In the genomic region with DNA sequence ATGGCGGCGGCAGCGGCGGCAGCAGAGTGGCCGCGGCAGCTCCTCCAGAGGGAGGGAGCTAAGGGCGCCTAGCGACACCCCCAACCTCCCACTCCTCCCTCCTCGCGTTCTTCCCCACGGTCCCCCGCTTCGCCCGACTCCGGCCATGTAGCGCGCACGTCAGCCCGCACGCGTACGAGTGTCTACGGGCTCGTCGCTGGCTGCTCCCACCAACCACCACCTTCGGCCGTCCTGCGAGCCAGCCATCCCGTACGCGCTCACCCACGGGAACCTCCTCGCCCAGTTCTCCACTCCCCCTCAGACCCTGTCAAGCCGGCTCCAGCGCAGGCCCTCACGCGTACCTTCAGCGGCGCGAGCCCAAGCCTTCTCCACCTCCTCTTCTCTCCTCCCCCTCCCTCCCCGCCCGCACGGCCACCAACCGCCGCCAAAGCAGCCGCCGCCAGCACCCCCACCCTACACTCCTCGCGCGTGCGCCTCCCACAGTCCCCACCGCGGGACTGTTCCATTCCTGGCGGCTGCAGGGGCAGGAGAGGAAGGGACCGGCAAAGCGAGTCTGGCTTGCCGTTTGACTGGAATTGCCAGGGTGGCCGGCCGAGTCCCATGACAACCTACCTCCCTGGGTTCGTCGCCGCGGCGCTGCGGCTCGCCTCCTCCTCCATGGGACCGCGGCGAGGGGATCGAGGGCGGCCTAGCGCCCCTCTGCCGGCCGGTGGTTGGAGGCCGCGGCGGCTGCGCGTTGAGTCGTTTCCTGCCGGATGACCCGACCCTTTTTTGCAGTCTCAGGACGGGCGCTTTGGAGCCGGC, we compare ENCODE assay signal across 8 cellular contexts. TPM values are rescaled to one million over a fixed set of nuclear protein-coding genes. Genes with fewer than 3 reads are reported as not detected.
A peak's percentile ranks its signal among the peaks of the same experiment; 100 is the strongest.
DNase-seq lines count a peak whose midpoint lies in the region; ATAC-seq and TF ChIP-seq lines count a peak whose summit lies in the region.

Gene DAP3 (plus strand): TSS at position 774 of the 804 bp plus-strand sequence. CDS start 20,689 bp downstream, outside the sequence.
A gene with protein sequence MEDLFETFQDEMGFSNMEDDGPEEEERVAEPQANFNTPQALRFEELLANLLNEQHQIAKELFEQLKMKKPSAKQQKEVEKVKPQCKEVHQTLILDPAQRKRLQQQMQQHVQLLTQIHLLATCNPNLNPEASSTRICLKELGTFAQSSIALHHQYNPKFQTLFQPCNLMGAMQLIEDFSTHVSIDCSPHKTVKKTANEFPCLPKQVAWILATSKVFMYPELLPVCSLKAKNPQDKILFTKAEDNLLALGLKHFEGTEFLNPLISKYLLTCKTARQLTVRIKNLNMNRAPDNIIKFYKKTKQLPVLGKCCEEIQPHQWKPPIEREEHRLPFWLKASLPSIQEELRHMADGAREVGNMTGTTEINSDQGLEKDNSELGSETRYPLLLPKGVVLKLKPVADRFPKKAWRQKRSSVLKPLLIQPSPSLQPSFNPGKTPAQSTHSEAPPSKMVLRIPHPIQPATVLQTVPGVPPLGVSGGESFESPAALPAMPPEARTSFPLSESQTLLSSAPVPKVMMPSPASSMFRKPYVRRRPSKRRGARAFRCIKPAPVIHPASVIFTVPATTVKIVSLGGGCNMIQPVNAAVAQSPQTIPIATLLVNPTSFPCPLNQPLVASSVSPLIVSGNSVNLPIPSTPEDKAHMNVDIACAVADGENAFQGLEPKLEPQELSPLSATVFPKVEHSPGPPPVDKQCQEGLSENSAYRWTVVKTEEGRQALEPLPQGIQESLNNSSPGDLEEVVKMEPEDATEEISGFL (minus strand): TSS at position 457 of the 804 bp plus-strand sequence. CDS start 8,338 bp downstream, outside the sequence.

- H3K9me3 ChIP-seq in CD8-positive, alpha-beta memory T cell (ENCODE audit: low read length), result no peaks in the 10 kb centered on the region
- H3K9me3 ChIP-seq in ectodermal cell (ENCODE audit: control insufficient read depth, low read length) (no peaks in the 10 kb centered on the region), lung (ENCODE audit: control insufficient read depth in 2 of 2, insufficient read depth in 1 of 2, low read length in 1 of 2) (no peaks in the 10 kb centered on the region)

- H3K36me3 Mint-ChIP-seq in CD8-positive, alpha-beta memory T cell, result peaks cover 15 to 48% (median 20%) of the 10 kb centered on the region in 3 donors

- CTCF ChIA-PET in CD8-positive, alpha-beta memory T cell (lab: Charles Lee), result no interaction called here

- POLR2A ChIA-PET in CD8-positive, alpha-beta memory T cell (lab: Charles Lee), result no interaction called here

- peak within 1 kb of the TSS; percentile 95 to 100 (median 98) for H3K27ac Mint-ChIP-seq in CD8-positive, alpha-beta memory T cell

- peak within 1 kb of the TSS; percentile 87 for H3K4me3 ChIP-seq in CD8-positive, alpha-beta memory T cell (ENCODE audit: low read length)
- H3K4me3 ChIP-seq in ectodermal cell (ENCODE audit: insufficient read depth, low read depth, low read length) (peak within 1 kb of the TSS; percentile 93), lung (peak within 1 kb of the TSS; percentile 82)

- H3K4me3 Mint-ChIP-seq in CD8-positive, alpha-beta memory T cell, result peak within 1 kb of the TSS; percentile 96 to 100 (median 97)

- H3K4me1 ChIP-seq in CD8-positive, alpha-beta memory T cell (ENCODE audit: insufficient read depth, low read length), result peaks cover 24% of the 10 kb centered on the region
- H3K4me1 ChIP-seq in ectodermal cell (ENCODE audit: control insufficient read depth, insufficient read depth, low read length) (no peaks in the 10 kb centered on the region), lung (ENCODE audit: control insufficient read depth in 2 of 2, insufficient read depth in 2 of 2, low read length in 2 of 2) (peaks cover 6 to 8% of the 10 kb centered on the region in 2 donors)

- TF ChIP-seq CTCF in lung (IDR thresholded peaks at IDR 0.05; ENCODE audit: control extremely low read depth, extremely low read depth), result no peak

- ATAC-seq in GM19467 (IDR thresholded peaks at IDR 0.05; ENCODE audit: unreplicated experiment) (peak; percentile 64), lung (ENCODE audit: insufficient read depth, low FRiP score) (peak; percentile 95)

- no peaks in the 10 kb centered on the region for H3K36me3 ChIP-seq in CD8-positive, alpha-beta memory T cell (ENCODE audit: insufficient read depth, low read length)
- H3K36me3 ChIP-seq in ectodermal cell (ENCODE audit: control insufficient read depth, insufficient read depth, low read length) (peaks cover 21% of the 10 kb centered on the region), lung (ENCODE audit: control insufficient read depth in 2 of 2, insufficient read depth in 2 of 2, low read length in 2 of 2) (peaks cover 0 to 2% of the 10 kb centered on the region in 2 donors)

- 0% methylated on average over 85 of the region's 85 CpGs for whole genome bisulfite sequencing in ectodermal cell, 2 experiments
- WGBS in lung, 2 donors, result 0% methylated on average over 74 to 85 of the region's 85 CpGs

- H3K27me3 Mint-ChIP-seq in CD8-positive, alpha-beta memory T cell, result no peaks in the 10 kb centered on the region

- H3K4me1 Mint-ChIP-seq in CD8-positive, alpha-beta memory T cell, result peaks cover 64 to 78% (median 77%) of the 10 kb centered on the region in 3 donors

- H3K9me3 Mint-ChIP-seq in CD8-positive, alpha-beta memory T cell, result no peaks in the 10 kb centered on the region

- H3K27ac ChIP-seq in CD8-positive, alpha-beta memory T cell (ENCODE audit: low read depth, low read length), result peak within 1 kb of the TSS; percentile 93
- peak within 1 kb of the TSS; percentile 98 for H3K27ac ChIP-seq in ectodermal cell (ENCODE audit: insufficient read depth, low read depth, low read length, poor library complexity, severe bottlenecking)
- H3K27ac ChIP-seq in lung (ENCODE audit: low read depth in 1 of 2, low read length in 1 of 2), result peak within 1 kb of the TSS; percentile 83 to 97

- no peaks in the 10 kb centered on the region for H3K27me3 ChIP-seq in CD8-positive, alpha-beta memory T cell (ENCODE audit: insufficient read depth, low read length, poor library complexity, severe bottlenecking)
- H3K27me3 ChIP-seq in ectodermal cell (ENCODE audit: control insufficient read depth, insufficient read depth, low read length, poor library complexity, severe bottlenecking) (no peaks in the 10 kb centered on the region), lung (ENCODE audit: control insufficient read depth, insufficient read depth) (no peaks in the 10 kb centered on the region)

- peak; percentile 84 to 94 (median 91) for DNase-seq in CD8-positive, alpha-beta memory T cell
- DNase-seq in HS-5 (ENCODE audit: low read depth) (peak; percentile 60), lung (ENCODE audit: low spot score) (peak; percentile 92)
- peak; percentile 91 for DNase-seq in NK-92 treated with Interleukin-12 subunit alpha and Interleukin-12 subunit beta, amount 100 ng/mL, for 24 hours (lab: John Stamatoyannopoulos, UW)
- peak; percentile 78 to 87 for DNase-seq in activated CD8-positive, alpha-beta memory T cell treated with anti-CD3 and anti-CD28 coated beads for 1 hour (ENCODE audit: extremely low read depth in 1 of 2, low read depth in 1 of 2)
- peak; percentile 76 to 83 (median 78) for DNase-seq in stimulated activated CD4-positive, alpha-beta T cell treated with anti-CD3 and anti-CD28 coated beads, TNF-alpha, amount 100 ng/mL, for 1 hour (ENCODE audit: low read depth in 3 of 3, low spot score in 1 of 3)

RNA-seq across cellular contexts. Expression of gene DAP3, which starts in this region (rescaled TPM):
- total RNA-seq in CD8-positive, alpha-beta memory T cell, result 100 to 1,000 TPM; 156 to 160 TPM
- 96.7 TPM for polyA plus RNA-seq in CD8-positive, alpha-beta memory T cell
- polyA plus RNA-seq in ectodermal cell (2013, experiment 1 of 4), result 105 TPM
- polyA plus RNA-seq in ectodermal cell (2013, experiment 2 of 4), result 112 TPM
- polyA plus RNA-seq in ectodermal cell (2013, experiment 3 of 4), result 75.0 TPM
- 88.5 TPM for polyA plus RNA-seq in ectodermal cell (2013, experiment 4 of 4)
- 10 to 100 TPM; 50.0 to 99.5 TPM for total RNA-seq in lung
- 100 to 1,000 TPM in 1 of 2 donors, 10 to 100 TPM in 1; 85.1 to 101 TPM for polyA plus RNA-seq in lung

RNA-seq across cellular contexts. Expression of the second gene that starts in this region (rescaled TPM):
- total RNA-seq in CD8-positive, alpha-beta memory T cell, result 10 to 100 TPM; 59.1 to 62.0 TPM
- 49.7 TPM for polyA plus RNA-seq in CD8-positive, alpha-beta memory T cell
- 57.2 TPM for polyA plus RNA-seq in ectodermal cell (2013, experiment 1 of 4)
- 53.3 TPM for polyA plus RNA-seq in ectodermal cell (2013, experiment 2 of 4)
- 48.6 TPM for polyA plus RNA-seq in ectodermal cell (2013, experiment 3 of 4)
- 52.6 TPM for polyA plus RNA-seq in ectodermal cell (2013, experiment 4 of 4)
- total RNA-seq in lung, result 100 to 1,000 TPM in 1 of 2 donors, 10 to 100 TPM in 1; 55.6 to 177 TPM
- polyA plus RNA-seq in lung, result 10 to 100 TPM; 25.7 to 41.0 TPM

Comparison
In these comparisons a context has a peak if more than half of its experiments do, and no peak if none do; other contexts are left out.
1. Peak in every context shown above with its lines: DNase-seq, ATAC-seq, H3K4me3 ChIP-seq and H3K27ac ChIP-seq.